In genomic region chr13:31000889-31001288, GRCh38 we compare ENCODE assay signal across 28 cellular contexts.
"Had no signal": no experiment of that assay in that cellular context is flagged by ENCODE, and none has a peak within 500 bp of the region (broad histone marks: within the 10 kb centered on the region; RNA-seq: fewer than 3 reads in every experiment).

No MANE protein-coding gene starts in this region.

- H3K36me3 ChIP-seq: Peyer's patch had no signal

- FAIRE-seq: TTC549 had no signal

- H3K4me1 ChIP-seq: Peyer's patch had no signal

- H3K27ac ChIP-seq: Peyer's patch had no signal

- H3K27me3 ChIP-seq: Peyer's patch had no signal

- H3K4me3 Mint-ChIP-seq: activated B cell treated with CpG ODN at 0.5 μM for 24 hours; activated CD4-positive, alpha-beta T cell treated with anti-CD3 and anti-CD28 coated beads, Interleukin-2, amount 10 ng/mL, durations not matched to agents 24 days and 14 days; activated CD8-positive, alpha-beta memory T cell treated with anti-CD3 and anti-CD28 coated beads, Interleukin-2, amount 10 ng/mL, durations not matched to agents 7 days and 5 days; activated naive CD8-positive, alpha-beta T cell treated with anti-CD3 and anti-CD28 coated beads, Interleukin-2, amount 50 U/mL, for 24 hours; activated T-cell treated with anti-CD3 and anti-CD28 coated beads, Interleukin-2, amount 50 U/mL, for 24 hours had no signal

- H3K36me3 Mint-ChIP-seq: activated CD8-positive, alpha-beta memory T cell treated with anti-CD3 and anti-CD28 coated beads, Interleukin-2, amount 10 ng/mL, durations not matched to agents 7 days and 5 days; activated naive CD4-positive, alpha-beta T cell treated with anti-CD3 and anti-CD28 coated beads, Interleukin-2, amount 50 U/mL, for 72 hours had no signal

- H3K27ac Mint-ChIP-seq: activated B cell treated with CpG ODN at 0.5 μM for 24 hours; activated CD4-positive, alpha-beta T cell treated with anti-CD3 and anti-CD28 coated beads, Interleukin-2, amount 10 ng/mL, durations not matched to agents 24 days and 14 days; activated CD8-positive, alpha-beta memory T cell treated with anti-CD3 and anti-CD28 coated beads, Interleukin-2, amount 10 ng/mL, durations not matched to agents 7 days and 5 days; activated naive CD4-positive, alpha-beta T cell treated with anti-CD3 and anti-CD28 coated beads, Interleukin-2, amount 50 U/mL, for 72 hours; activated naive CD8-positive, alpha-beta T cell treated with anti-CD3 and anti-CD28 coated beads, Interleukin-2, amount 50 U/mL, for 24 hours; activated T-cell treated with anti-CD3 and anti-CD28 coated beads, Interleukin-2, amount 50 U/mL, for 24 hours had no signal

- H3K4me1 Mint-ChIP-seq: activated B cell treated with CpG ODN at 0.5 μM for 24 hours; activated CD4-positive, alpha-beta T cell treated with anti-CD3 and anti-CD28 coated beads, Interleukin-2, amount 10 ng/mL, durations not matched to agents 24 days and 14 days; activated CD8-positive, alpha-beta memory T cell treated with anti-CD3 and anti-CD28 coated beads, Interleukin-2, amount 10 ng/mL, durations not matched to agents 7 days and 5 days; activated naive CD8-positive, alpha-beta T cell treated with anti-CD3 and anti-CD28 coated beads, Interleukin-2, amount 50 U/mL, for 24 hours had no signal

- DNase-seq: activated B cell treated with CpG ODN at 0.5 μM for 24 hours; activated CD4-positive, alpha-beta T cell treated with anti-CD3 and anti-CD28 coated beads for 1 hour; activated CD4-positive, alpha-beta T cell treated with anti-CD3 and anti-CD28 coated beads, Interleukin-2, amount 10 ng/mL, durations not matched to agents 24 days and 14 days; activated CD4-positive, alpha-beta T cell treated with anti-CD3 and anti-CD28 coated beads, Interleukin-2, amount 50 U/mL, for 48 hours; activated CD8-positive, alpha-beta memory T cell treated with anti-CD3 and anti-CD28 coated beads, Interleukin-2, amount 10 ng/mL, durations not matched to agents 7 days and 5 days; activated effector memory CD4-positive, alpha-beta T cell treated with anti-CD3 and anti-CD28 coated beads, Interleukin-2, amount 50 U/mL, for 16 hours; activated naive CD4-positive, alpha-beta T cell treated with Interleukin-2 at 50 U/mL for 16 hours; activated naive CD8-positive, alpha-beta T cell treated with anti-CD3 and anti-CD28 coated beads, Interleukin-2, amount 50 U/mL, for 24 hours; activated T-cell treated with anti-CD3 and anti-CD28 coated beads, Interleukin-2, amount 50 U/mL, for 24 hours; amygdala; caudate nucleus; Kasumi-1; KBM-7; NCI-H1048; NCI-H146; NCI-H187 treated with DMSO at 0.1 percent for 48 hours; NCI-H2081 treated with DMSO at 0.1 percent for 48 hours; NCI-H2171 treated with DMSO at 0.1 percent for 48 hours; NCI-H345; NCI-H510A; NCI-H526 treated with DMSO at 0.1 percent for 48 hours; NK-92 treated with Interleukin-12 subunit alpha and Interleukin-12 subunit beta, amount 100 ng/mL, for 24 hours; Peyer's patch; SHP77; T-helper 2 cell; T1000 had no signal

- H3K4me3 ChIP-seq: Peyer's patch had no signal

- ATAC-seq: activated CD8-positive, alpha-beta memory T cell treated with anti-CD3 and anti-CD28 coated beads, Interleukin-2, amount 10 ng/mL, durations not matched to agents 7 days and 5 days; activated naive CD4-positive, alpha-beta T cell treated with anti-CD3 and anti-CD28 coated beads, Interleukin-2, amount 50 U/mL, for 72 hours; activated naive CD8-positive, alpha-beta T cell treated with anti-CD3 and anti-CD28 coated beads, Interleukin-2, amount 50 U/mL, for 24 hours had no signal

- H3K9me3 Mint-ChIP-seq: activated B cell treated with CpG ODN at 0.5 μM for 24 hours; activated CD4-positive, alpha-beta T cell treated with anti-CD3 and anti-CD28 coated beads, Interleukin-2, amount 10 ng/mL, durations not matched to agents 24 days and 14 days; activated naive CD4-positive, alpha-beta T cell treated with anti-CD3 and anti-CD28 coated beads, Interleukin-2, amount 50 U/mL, for 72 hours; activated naive CD8-positive, alpha-beta T cell treated with anti-CD3 and anti-CD28 coated beads, Interleukin-2, amount 50 U/mL, for 24 hours; activated T-cell treated with anti-CD3 and anti-CD28 coated beads, Interleukin-2, amount 50 U/mL, for 24 hours had no signal

- H3K9me3 ChIP-seq: Peyer's patch had no signal
